34 cellular contexts compared by ENCODE assay signal in the genomic region with DNA sequence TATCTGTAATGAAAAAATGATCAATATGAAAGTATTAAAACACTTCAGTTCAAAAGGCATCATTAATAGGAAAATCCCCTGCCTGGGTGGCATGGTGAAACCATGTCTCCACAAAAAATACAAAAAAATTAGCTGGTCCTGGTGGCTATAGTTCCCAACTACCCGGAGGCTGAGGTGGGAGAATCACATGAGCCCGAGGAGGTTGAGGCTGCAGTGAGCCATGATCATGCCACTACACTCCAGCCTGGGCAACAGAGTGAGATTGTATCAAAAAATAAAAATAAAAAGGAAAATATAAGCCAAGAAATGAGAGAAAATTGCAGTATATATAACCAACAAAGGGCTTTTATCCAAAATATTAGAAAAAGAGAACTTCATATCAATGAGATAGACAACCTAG.
"Had no signal": no experiment of that assay in that cellular context is flagged by ENCODE, and none has a peak within 500 bp of the region (broad histone marks: within the 10 kb centered on the region; RNA-seq: fewer than 3 reads in every experiment).

No MANE protein-coding gene starts in this region.

- H3K9me3 ChIP-seq: MG63 had no signal

- DNase-seq: Karpas-422, Kasumi-1, KG1, MG63, MM.1S, MV-4-11, NCI-H1048, NCI-H1092, NCI-H1092 treated with DMSO at 0.1 percent for 48 hours, NCI-H1105, NCI-H1105 treated with DMSO at 0.1 percent for 48 hours, NCI-H1417, NCI-H1417 treated with DMSO at 0.1 percent for 48 hours, NCI-H1436, NCI-H1436 treated with DMSO at 0.1 percent for 48 hours, NCI-H146, NCI-H1694, NCI-H1694 treated with DMSO at 0.1 percent for 48 hours, NCI-H187, NCI-H187 treated with DMSO at 0.1 percent for 48 hours, NCI-H1930, NCI-H2029, NCI-H2029 treated with DMSO at 0.1 percent for 48 hours, NCI-H2081, NCI-H2081 treated with DMSO at 0.1 percent for 48 hours, NCI-H2107, NCI-H2171, NCI-H2171 treated with DMSO at 0.1 percent for 48 hours, NCI-H2227 treated with DMSO at 0.1 percent for 48 hours, NCI-H226, NCI-H345, NCI-H446, NCI-H446 treated with DMSO at 0.1 percent for 48 hours had no signal

- H3K27ac ChIP-seq: KMS-11 had no signal

- H3K27me3 ChIP-seq: MG63 had no signal

- H3K4me3 ChIP-seq: MG63 had no signal

- H3K36me3 ChIP-seq: MG63 had no signal
